ENCODE assay signal across 8 cellular contexts in the genomic region with DNA sequence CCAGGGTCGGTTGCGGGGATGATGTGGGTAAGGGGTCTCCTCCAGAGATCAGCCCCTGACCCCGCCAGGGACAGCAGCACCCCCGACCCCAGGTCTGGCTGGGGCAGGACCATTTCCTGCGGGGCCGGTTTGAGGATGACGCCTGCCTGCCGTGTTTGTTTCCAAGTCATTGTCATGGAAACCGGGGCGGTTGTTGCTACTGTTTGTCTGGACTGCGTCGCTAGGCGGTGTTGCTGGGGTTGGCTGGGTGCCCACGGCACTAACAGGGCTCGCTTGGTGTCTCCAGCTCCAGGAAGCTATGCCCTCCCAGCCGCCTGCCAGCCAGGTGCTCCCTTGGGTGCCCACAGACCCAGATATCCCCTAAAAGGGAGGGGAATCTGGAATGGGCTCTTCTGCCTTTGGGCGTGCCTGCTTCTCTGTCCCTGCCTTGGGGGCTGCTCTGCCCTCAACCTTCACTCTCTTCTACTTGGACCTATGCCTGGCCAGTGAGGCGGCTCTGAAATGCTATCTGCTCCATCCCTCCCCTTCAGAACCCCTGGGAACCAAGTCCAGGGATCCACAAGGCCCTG. TPM values are rescaled to one million over a fixed set of nuclear protein-coding genes. Genes with fewer than 3 reads are reported as not detected.
A peak's percentile ranks its signal among the peaks of the same experiment; 100 is the strongest.
DNase-seq lines count a peak whose midpoint lies in the region; ATAC-seq and TF ChIP-seq lines count a peak whose summit lies in the region.

No MANE protein-coding gene starts in this region.

- peak; percentile 26 for TF ChIP-seq CTCF in left ventricle myocardium inferior (IDR thresholded peaks at IDR 0.05; ENCODE audit: borderline replicate concordance)

- intact Hi-C loops in left ventricle myocardium inferior (cut with micrococcal nuclease), result no loop called here

- H3K27ac ChIP-seq in left ventricle myocardium inferior (replicated peaks), result peak overlapping the region; percentile 100

- peak; percentile 32 for ATAC-seq in HG02610 (IDR thresholded peaks at IDR 0.05; ENCODE audit: unreplicated experiment)

- DNase-seq in EH (ENCODE audit: low read depth), result peak; percentile 98
- DNase-seq in NCI-H1436 treated with DMSO at 0.1 percent for 48 hours (lab: John Stamatoyannopoulos, UW), result peak; percentile 66
- DNase-seq in T-helper 1 cell, result peak; percentile 95 to 97 (median 96)
- peak; percentile 88 for DNase-seq in amniotic stem cell (lab: John Stamatoyannopoulos, UW)
- peak; percentile 93 for DNase-seq in left ventricle myocardium inferior
- DNase-seq in pulmonary artery endothelial cell (ENCODE audit: low read depth, low spot score), result peak; percentile 94
- DNase-seq in ureter (ENCODE audit: low spot score), result peak; percentile 98

- H3K9me3 ChIP-seq in left ventricle myocardium inferior (replicated peaks), result no peaks in the 10 kb centered on the region

- H3K36me3 ChIP-seq in left ventricle myocardium inferior, result peaks cover 18% of the 10 kb centered on the region

- peak overlapping the region; percentile 60 for H3K4me3 ChIP-seq in left ventricle myocardium inferior

- H3K27me3 ChIP-seq in left ventricle myocardium inferior (ENCODE audit: low read depth), result no peaks in the 10 kb centered on the region

- peaks cover 97% of the 10 kb centered on the region for H3K4me1 ChIP-seq in left ventricle myocardium inferior

RNA-seq across cellular contexts. Expression of a gene that starts 4.7 kb away (rescaled TPM):
- total RNA-seq in left ventricle myocardium inferior, result 65.9 TPM
- total RNA-seq in pulmonary artery endothelial cell, result 0.46 and 1.4 TPM in 2 replicates
- 127 TPM for total RNA-seq in ureter

RNA-seq across cellular contexts. Expression of a gene that starts 7.3 kb away (rescaled TPM):
- total RNA-seq in left ventricle myocardium inferior (1,068 TPM), pulmonary artery endothelial cell (166 and 183 TPM in 2 replicates), ureter (186 TPM)

RNA-seq across cellular contexts. Expression of a gene that starts 9.1 kb away (rescaled TPM):
- total RNA-seq in left ventricle myocardium inferior (4.0 TPM), pulmonary artery endothelial cell (14.2 and 25.3 TPM in 2 replicates), ureter (9.7 TPM)

RNA-seq across cellular contexts. Expression of a gene that starts 44.4 kb away (rescaled TPM):
- 2.1 TPM for total RNA-seq in left ventricle myocardium inferior
- total RNA-seq in pulmonary artery endothelial cell, result 8.4 and 15.6 TPM in 2 replicates
- 1.1 TPM for total RNA-seq in ureter

Comparison
In these comparisons a context has a peak if more than half of its experiments do, and no peak if none do; other contexts are left out.
1. Peak in every context shown above with its lines: DNase-seq, ATAC-seq, H3K4me3 ChIP-seq and H3K27ac ChIP-seq.
2. RNA of a gene that starts 4.7 kb away (total RNA-seq): 127 TPM in ureter (single experiment) and 65.9 TPM in left ventricle myocardium inferior (single experiment); 0.46 to 1.4 TPM in pulmonary artery endothelial cell; every median in the first group is over 10 times any median in the second.